Comparison of ENCODE assay signal across 1 cellular context in genomic region chr11:2779499-2779980, GRCh38.
TF ChIP-seq lines count a peak whose summit lies in the region.

No MANE protein-coding gene starts in this region.

TF ChIP-seq in K562, 482 proteins besides CTCF, POLR2A, EP300 and RAD21 (continued from another document):
- peak; percentile 8; the same call in 1 of the 2 replicates for TF ChIP-seq CTBP1 (IDR thresholded peaks at IDR 0.05; ENCODE audit: borderline replicate concordance)
